Comparison of ENCODE assay signal across 1 cellular context in the genomic region with DNA sequence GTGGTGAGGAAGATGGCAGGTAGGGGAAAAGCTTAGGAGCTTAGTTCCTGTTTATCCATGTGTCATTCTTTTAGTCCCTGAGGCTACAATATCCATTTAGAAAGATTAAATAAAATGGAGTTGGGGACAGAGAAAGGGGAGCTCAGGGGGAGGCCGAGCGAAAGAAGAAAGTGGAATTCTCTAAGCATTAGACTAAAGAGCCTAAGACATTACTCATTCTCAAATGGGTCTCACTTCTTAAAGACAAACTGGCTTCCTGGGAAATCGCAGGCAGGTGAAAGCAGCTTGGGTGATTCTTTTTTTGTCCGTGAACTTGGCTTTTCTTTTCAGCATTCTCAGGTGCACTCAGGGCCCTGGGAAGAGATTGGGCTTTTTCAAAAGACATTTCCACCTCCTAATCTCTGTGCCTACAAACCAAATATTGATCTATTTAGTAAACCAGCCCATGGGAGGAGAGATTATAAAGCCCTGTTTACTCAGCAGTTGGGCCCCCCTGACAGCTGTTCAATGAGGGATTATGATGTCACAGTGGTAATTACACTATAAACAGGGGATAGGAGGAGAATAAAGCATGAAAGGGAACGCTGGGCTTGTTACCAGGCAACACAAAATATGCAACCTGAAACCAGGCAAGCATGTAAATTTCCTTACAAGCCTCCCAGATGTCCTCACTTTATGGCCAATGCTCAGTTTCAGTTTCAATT.
TF ChIP-seq lines count a peak whose summit lies in the region.

No MANE protein-coding gene starts in this region.

TF ChIP-seq in HEK293, 187 proteins besides CTCF, POLR2A, EP300 and RAD21 (continued from another document and continues in another):
- TF ChIP-seq, protein P1, sequence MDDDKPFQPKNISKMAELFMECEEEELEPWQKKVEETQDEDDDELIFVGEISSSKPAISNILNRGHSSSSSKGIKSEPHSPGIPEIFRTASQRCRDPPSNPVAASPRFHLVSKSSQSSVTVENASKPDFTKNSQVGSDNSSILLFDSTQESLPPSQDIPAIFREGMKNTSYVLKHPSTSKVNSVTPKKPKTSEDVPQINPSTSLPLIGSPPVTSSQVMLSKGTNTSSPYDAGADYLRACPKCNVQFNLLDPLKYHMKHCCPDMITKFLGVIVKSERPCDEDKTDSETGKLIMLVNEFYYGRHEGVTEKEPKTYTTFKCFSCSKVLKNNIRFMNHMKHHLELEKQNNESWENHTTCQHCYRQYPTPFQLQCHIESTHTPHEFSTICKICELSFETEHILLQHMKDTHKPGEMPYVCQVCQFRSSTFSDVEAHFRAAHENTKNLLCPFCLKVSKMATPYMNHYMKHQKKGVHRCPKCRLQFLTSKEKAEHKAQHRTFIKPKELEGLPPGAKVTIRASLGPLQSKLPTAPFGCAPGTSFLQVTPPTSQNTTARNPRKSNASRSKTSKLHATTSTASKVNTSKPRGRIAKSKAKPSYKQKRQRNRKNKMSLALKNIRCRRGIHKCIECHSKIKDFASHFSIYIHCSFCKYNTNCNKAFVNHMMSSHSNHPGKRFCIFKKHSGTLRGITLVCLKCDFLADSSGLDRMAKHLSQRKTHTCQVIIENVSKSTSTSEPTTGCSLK (tag by site-specific recombination; IDR thresholded peaks at IDR 0.05) = no peak
- TF ChIP-seq ZNF701 (tag by site-specific recombination; IDR thresholded peaks at IDR 0.05) (no peak), ZNF324 (tag by site-specific recombination; IDR thresholded peaks at IDR 0.05) (no peak), ZNF791 (tag by site-specific recombination; IDR thresholded peaks at IDR 0.05) (no peak), ZNF2 (tag by site-specific recombination; IDR thresholded peaks at IDR 0.05) (no peak), ZFHX2 (tag by site-specific recombination; conservative IDR thresholded peaks at IDR 0.05) (no peak), ZFP3 (tag by site-specific recombination; IDR thresholded peaks at IDR 0.05; ENCODE audit: low read depth) (no peak), BCL11B (tag by site-specific recombination; IDR thresholded peaks at IDR 0.05; ENCODE audit: low read depth) (no peak), ZNF768 (tag by site-specific recombination; IDR thresholded peaks at IDR 0.05) (no peak), ZNF114 (tag by site-specific recombination; IDR thresholded peaks at IDR 0.05) (no peak), ZNF423 (tag by site-specific recombination; IDR thresholded peaks at IDR 0.05) (no peak), ZNF629 (tag by site-specific recombination; IDR thresholded peaks at IDR 0.05) (peak; percentile 98), YY2 (tag by site-specific recombination; IDR thresholded peaks at IDR 0.05) (no peak), IKZF3 (tag by site-specific recombination; IDR thresholded peaks at IDR 0.05) (peak; percentile 81), GLI4 (tag by site-specific recombination; IDR thresholded peaks at IDR 0.05) (no peak), ZFP69B (tag by site-specific recombination; IDR thresholded peaks at IDR 0.05) (peak; percentile 86), HOXD13 (CRISPR knock-in tag; IDR thresholded peaks at IDR 0.05; ENCODE audit: borderline replicate concordance) (0 out of 2 replicates have a peak, but pooled peaks have one; percentile 27), GLIS2 (tag by site-specific recombination; IDR thresholded peaks at IDR 0.05) (no peak; the same call in 1 of the 2 replicates), ZNF335 (tag by site-specific recombination; conservative IDR thresholded peaks at IDR 0.05) (no peak), KLF8 (tag by site-specific recombination; IDR thresholded peaks at IDR 0.05) (no peak), ZNF10 (tag by site-specific recombination; IDR thresholded peaks at IDR 0.05) (no peak), KLF10 (tag by site-specific recombination; IDR thresholded peaks at IDR 0.05) (peak; percentile 87), BCL11A (tag by site-specific recombination; IDR thresholded peaks at IDR 0.05; ENCODE audit: low read depth) (no peak), ZNF37A (tag by site-specific recombination; IDR thresholded peaks at IDR 0.05) (no peak), OSR2 (tag by site-specific recombination; IDR thresholded peaks at IDR 0.05) (peak; percentile 47; the same call in 1 of the 2 replicates), ZNF48 (tag by site-specific recombination; IDR thresholded peaks at IDR 0.05) (no peak), ZNF596 (tag by site-specific recombination; IDR thresholded peaks at IDR 0.05) (no peak), ZNF830 (tag by site-specific recombination; IDR thresholded peaks at IDR 0.05; ENCODE audit: low read depth) (no peak), ZNF140 (tag by site-specific recombination; IDR thresholded peaks at IDR 0.05) (no peak), ZNF391 (tag by site-specific recombination; IDR thresholded peaks at IDR 0.05; ENCODE audit: borderline replicate concordance, low read depth) (no peak), REPIN1 (tag by site-specific recombination; IDR thresholded peaks at IDR 0.05; ENCODE audit: low read depth) (no peak), ZNF426 (tag by site-specific recombination; IDR thresholded peaks at IDR 0.05) (no peak), ZNF501 (tag by site-specific recombination; IDR thresholded peaks at IDR 0.05) (no peak), HOXC10 (CRISPR knock-in tag; IDR thresholded peaks at IDR 0.05) (no peak), ZNF777 (tag by site-specific recombination; IDR thresholded peaks at IDR 0.05; ENCODE audit: borderline replicate concordance) (no peak), ZNF610 (tag by site-specific recombination; IDR thresholded peaks at IDR 0.05; ENCODE audit: borderline replicate concordance) (no peak), ZNF549 (tag by site-specific recombination; IDR thresholded peaks at IDR 0.05) (no peak), SETDB1 (IDR thresholded peaks at IDR 0.05; ENCODE audit: insufficient read length, low read length) (no peak), ZNF404 (tag by site-specific recombination; IDR thresholded peaks at IDR 0.05) (no peak), ZNF530 (tag by site-specific recombination; IDR thresholded peaks at IDR 0.05; ENCODE audit: low read depth) (no peak), MYNN (tag by site-specific recombination; IDR thresholded peaks at IDR 0.05; ENCODE audit: borderline replicate concordance) (no peak), SCRT2 (tag by site-specific recombination; IDR thresholded peaks at IDR 0.05) (no peak), ZNF211 (tag by site-specific recombination; IDR thresholded peaks at IDR 0.05; ENCODE audit: low read depth) (no peak), KLF16 (tag by site-specific recombination; IDR thresholded peaks at IDR 0.05) (no peak), ZNF416 (tag by site-specific recombination; IDR thresholded peaks at IDR 0.05) (no peak), WT1 (tag by site-specific recombination; IDR thresholded peaks at IDR 0.05) (peak; percentile 91)
- TF ChIP-seq, protein P2, sequence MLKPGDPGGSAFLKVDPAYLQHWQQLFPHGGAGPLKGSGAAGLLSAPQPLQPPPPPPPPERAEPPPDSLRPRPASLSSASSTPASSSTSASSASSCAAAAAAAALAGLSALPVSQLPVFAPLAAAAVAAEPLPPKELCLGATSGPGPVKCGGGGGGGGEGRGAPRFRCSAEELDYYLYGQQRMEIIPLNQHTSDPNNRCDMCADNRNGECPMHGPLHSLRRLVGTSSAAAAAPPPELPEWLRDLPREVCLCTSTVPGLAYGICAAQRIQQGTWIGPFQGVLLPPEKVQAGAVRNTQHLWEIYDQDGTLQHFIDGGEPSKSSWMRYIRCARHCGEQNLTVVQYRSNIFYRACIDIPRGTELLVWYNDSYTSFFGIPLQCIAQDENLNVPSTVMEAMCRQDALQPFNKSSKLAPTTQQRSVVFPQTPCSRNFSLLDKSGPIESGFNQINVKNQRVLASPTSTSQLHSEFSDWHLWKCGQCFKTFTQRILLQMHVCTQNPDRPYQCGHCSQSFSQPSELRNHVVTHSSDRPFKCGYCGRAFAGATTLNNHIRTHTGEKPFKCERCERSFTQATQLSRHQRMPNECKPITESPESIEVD (tag by site-specific recombination; IDR thresholded peaks at IDR 0.05) = peak; percentile 73
- TF ChIP-seq, protein P3, sequence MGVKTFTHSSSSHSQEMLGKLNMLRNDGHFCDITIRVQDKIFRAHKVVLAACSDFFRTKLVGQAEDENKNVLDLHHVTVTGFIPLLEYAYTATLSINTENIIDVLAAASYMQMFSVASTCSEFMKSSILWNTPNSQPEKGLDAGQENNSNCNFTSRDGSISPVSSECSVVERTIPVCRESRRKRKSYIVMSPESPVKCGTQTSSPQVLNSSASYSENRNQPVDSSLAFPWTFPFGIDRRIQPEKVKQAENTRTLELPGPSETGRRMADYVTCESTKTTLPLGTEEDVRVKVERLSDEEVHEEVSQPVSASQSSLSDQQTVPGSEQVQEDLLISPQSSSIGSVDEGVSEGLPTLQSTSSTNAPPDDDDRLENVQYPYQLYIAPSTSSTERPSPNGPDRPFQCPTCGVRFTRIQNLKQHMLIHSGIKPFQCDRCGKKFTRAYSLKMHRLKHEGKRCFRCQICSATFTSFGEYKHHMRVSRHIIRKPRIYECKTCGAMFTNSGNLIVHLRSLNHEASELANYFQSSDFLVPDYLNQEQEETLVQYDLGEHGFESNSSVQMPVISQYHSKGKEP (tag by site-specific recombination; IDR thresholded peaks at IDR 0.05) = peak; percentile 36; the same call in 1 of the 2 replicates
- TF ChIP-seq, protein P4, sequence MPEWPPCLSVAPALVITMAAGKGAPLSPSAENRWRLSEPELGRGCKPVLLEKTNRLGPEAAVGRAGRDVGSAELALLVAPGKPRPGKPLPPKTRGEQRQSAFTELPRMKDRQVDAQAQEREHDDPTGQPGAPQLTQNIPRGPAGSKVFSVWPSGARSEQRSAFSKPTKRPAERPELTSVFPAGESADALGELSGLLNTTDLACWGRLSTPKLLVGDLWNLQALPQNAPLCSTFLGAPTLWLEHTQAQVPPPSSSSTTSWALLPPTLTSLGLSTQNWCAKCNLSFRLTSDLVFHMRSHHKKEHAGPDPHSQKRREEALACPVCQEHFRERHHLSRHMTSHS (tag by site-specific recombination; IDR thresholded peaks at IDR 0.05) = no peak
- TF ChIP-seq, protein P5, sequence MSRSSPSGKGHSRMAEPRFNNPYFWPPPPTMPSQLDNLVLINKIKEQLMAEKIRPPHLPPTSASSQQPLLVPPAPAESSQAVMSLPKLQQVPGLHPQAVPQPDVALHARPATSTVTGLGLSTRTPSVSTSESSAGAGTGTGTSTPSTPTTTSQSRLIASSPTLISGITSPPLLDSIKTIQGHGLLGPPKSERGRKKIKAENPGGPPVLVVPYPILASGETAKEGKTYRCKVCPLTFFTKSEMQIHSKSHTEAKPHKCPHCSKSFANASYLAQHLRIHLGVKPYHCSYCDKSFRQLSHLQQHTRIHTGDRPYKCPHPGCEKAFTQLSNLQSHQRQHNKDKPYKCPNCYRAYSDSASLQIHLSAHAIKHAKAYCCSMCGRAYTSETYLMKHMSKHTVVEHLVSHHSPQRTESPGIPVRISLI (tag by site-specific recombination; IDR thresholded peaks at IDR 0.05) = 0 out of 2 replicates have a peak, but pooled peaks have one; percentile 33
- TF ChIP-seq, protein P6, sequence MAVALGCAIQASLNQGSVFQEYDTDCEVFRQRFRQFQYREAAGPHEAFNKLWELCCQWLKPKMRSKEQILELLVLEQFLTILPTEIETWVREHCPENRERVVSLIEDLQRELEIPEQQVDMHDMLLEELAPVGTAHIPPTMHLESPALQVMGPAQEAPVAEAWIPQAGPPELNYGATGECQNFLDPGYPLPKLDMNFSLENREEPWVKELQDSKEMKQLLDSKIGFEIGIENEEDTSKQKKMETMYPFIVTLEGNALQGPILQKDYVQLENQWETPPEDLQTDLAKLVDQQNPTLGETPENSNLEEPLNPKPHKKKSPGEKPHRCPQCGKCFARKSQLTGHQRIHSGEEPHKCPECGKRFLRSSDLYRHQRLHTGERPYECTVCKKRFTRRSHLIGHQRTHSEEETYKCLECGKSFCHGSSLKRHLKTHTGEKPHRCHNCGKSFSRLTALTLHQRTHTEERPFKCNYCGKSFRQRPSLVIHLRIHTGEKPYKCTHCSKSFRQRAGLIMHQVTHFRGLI (tag by site-specific recombination; IDR thresholded peaks at IDR 0.05) = peak; percentile 84; the same call in 1 of the 2 replicates
- TF ChIP-seq, protein P7, sequence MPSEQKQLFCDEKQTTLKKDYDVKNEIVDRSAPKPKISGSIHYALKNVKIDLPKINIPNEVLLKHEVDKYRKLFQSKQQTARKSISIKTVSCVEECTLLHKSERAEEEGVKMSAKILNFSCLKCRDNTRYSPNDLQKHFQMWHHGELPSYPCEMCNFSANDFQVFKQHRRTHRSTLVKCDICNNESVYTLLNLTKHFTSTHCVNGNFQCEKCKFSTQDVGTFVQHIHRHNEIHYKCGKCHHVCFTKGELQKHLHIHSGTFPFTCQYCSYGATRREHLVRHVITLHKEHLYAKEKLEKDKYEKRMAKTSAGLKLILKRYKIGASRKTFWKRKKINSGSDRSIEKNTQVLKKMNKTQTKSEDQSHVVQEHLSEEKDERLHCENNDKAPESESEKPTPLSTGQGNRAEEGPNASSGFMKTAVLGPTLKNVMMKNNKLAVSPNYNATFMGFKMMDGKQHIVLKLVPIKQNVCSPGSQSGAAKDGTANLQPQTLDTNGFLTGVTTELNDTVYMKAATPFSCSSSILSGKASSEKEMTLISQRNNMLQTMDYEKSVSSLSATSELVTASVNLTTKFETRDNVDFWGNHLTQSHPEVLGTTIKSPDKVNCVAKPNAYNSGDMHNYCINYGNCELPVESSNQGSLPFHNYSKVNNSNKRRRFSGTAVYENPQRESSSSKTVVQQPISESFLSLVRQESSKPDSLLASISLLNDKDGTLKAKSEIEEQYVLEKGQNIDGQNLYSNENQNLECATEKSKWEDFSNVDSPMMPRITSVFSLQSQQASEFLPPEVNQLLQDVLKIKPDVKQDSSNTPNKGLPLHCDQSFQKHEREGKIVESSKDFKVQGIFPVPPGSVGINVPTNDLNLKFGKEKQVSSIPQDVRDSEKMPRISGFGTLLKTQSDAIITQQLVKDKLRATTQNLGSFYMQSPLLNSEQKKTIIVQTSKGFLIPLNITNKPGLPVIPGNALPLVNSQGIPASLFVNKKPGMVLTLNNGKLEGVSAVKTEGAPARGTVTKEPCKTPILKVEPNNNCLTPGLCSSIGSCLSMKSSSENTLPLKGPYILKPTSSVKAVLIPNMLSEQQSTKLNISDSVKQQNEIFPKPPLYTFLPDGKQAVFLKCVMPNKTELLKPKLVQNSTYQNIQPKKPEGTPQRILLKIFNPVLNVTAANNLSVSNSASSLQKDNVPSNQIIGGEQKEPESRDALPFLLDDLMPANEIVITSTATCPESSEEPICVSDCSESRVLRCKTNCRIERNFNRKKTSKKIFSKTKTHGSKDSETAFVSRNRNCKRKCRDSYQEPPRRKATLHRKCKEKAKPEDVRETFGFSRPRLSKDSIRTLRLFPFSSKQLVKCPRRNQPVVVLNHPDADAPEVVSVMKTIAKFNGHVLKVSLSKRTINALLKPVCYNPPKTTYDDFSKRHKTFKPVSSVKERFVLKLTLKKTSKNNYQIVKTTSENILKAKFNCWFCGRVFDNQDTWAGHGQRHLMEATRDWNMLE (tag by site-specific recombination; conservative IDR thresholded peaks at IDR 0.05; ENCODE audit: low read depth) = no peak
- TF ChIP-seq, protein P8, sequence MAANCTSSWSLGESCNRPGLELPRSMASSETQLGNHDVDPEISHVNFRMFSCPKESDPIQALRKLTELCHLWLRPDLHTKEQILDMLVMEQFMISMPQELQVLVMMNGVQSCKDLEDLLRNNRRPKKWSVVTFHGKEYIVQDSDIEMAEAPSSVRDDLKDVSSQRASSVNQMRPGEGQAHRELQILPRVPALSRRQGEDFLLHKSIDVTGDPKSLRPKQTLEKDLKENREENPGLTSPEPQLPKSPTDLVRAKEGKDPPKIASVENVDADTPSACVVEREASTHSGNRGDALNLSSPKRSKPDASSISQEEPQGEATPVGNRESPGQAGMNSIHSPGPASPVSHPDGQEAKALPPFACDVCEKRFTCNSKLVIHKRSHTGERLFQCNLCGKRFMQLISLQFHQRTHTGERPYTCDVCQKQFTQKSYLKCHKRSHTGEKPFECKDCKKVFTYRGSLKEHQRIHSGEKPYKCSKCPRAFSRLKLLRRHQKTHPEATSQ (tag by site-specific recombination; IDR thresholded peaks at IDR 0.05) = no peak
